8 cellular contexts compared by ENCODE assay signal in genomic region chr10:98361131-98361633, GRCh38. TPM values are rescaled to one million over a fixed set of nuclear protein-coding genes. Genes with fewer than 3 reads are reported as not detected.
A peak's percentile ranks its signal among the peaks of the same experiment; 100 is the strongest.
DNase-seq lines count a peak whose midpoint lies in the region; ATAC-seq and TF ChIP-seq lines count a peak whose summit lies in the region.

No MANE protein-coding gene starts in this region.

- H3K4me1 Mint-ChIP-seq in type B pancreatic cell (ENCODE audit: unreplicated experiment): peaks cover 44% of the 10 kb centered on the region

- peak; percentile 6 to 28 (median 25) for DNase-seq in stimulated activated CD4-positive, alpha-beta T cell treated with anti-CD3 and anti-CD28 coated beads, Interleukin-12 subunit alpha, Interleukin-12 subunit beta, amount 100 ng/mL, for 48 hours (ENCODE audit: low read depth in 2 of 3, low spot score in 1 of 3)
- no peak for DNase-seq in stimulated activated CD4-positive, alpha-beta T cell treated with anti-CD3 and anti-CD28 coated beads, Interleukin-4, amount 100 ng/mL, for 4 hours
- DNase-seq in RWPE1 (ENCODE audit: low spot score): peak; percentile 55
- DNase-seq in ecto neural progenitor cell (ENCODE audit: low spot score): peak; percentile 79
- DNase-seq in mucosa of gallbladder (ENCODE audit: low spot score): peak; percentile 56
- DNase-seq in type B pancreatic cell (ENCODE audit: extremely low spot score, unreplicated experiment): no peak
- no peak for DNase-seq in DMS79 treated with DMSO at 0.1 percent for 48 hours (lab: John Stamatoyannopoulos, UW)

- H3K4me3 Mint-ChIP-seq in type B pancreatic cell: peak overlapping the region; percentile 58

- H3K27ac Mint-ChIP-seq in type B pancreatic cell: peak overlapping the region; percentile 61

- POLR2A ChIA-PET in RWPE1 (lab: Yijun Ruan, JAX; ENCODE audit: low non-redundant PET): no interaction called here

- peaks cover 9% of the 10 kb centered on the region for H3K9me3 Mint-ChIP-seq in type B pancreatic cell

- no peak overlapping the region for H3K27ac ChIP-seq in RWPE1

- TF ChIP-seq CTCF in RWPE1 (conservative IDR thresholded peaks at IDR 0.05; ENCODE audit: low read depth) (no peak), type B pancreatic cell (conservative IDR thresholded peaks at IDR 0.05) (no peak)

- CTCF ChIA-PET in RWPE1 (lab: Yijun Ruan, JAX): no interaction called here

- H3K36me3 Mint-ChIP-seq in type B pancreatic cell: no peaks in the 10 kb centered on the region

- H3K27me3 Mint-ChIP-seq in type B pancreatic cell: no peaks in the 10 kb centered on the region

- peak; percentile 98 for ATAC-seq in HG02885 (IDR thresholded peaks at IDR 0.05; ENCODE audit: poor library complexity, unreplicated experiment)

RNA-seq across cellular contexts. Expression of gene PYROXD2, which starts 53.8 kb away (rescaled TPM):
- total RNA-seq in mucosa of gallbladder: 23.1 TPM
- 6.1 and 14.9 TPM in 2 replicates for total RNA-seq in type B pancreatic cell (ENCODE audit: low replicate concordance)

Comparison
In these comparisons a context has a peak if more than half of its experiments do, and no peak if none do; other contexts are left out.
1. DNase-seq: peak in stimulated activated CD4-positive, alpha-beta T cell treated with anti-CD3 and anti-CD28 coated beads, Interleukin-12 subunit alpha, Interleukin-12 subunit beta, amount 100 ng/mL, for 48 hours (3 of 3), RWPE1 (single experiment), ecto neural progenitor cell (single experiment) and mucosa of gallbladder (single experiment); none in stimulated activated CD4-positive, alpha-beta T cell treated with anti-CD3 and anti-CD28 coated beads, Interleukin-4, amount 100 ng/mL, for 4 hours (0 of 2), type B pancreatic cell (single experiment) and DMS79 treated with DMSO at 0.1 percent for 48 hours (single experiment).